10 cellular contexts compared by ENCODE assay signal in genomic region chrX:15269618-15270521, GRCh38. TPM values are rescaled to one million over a fixed set of nuclear protein-coding genes. Genes with fewer than 3 reads are reported as not detected.
DNase-seq lines count a peak whose midpoint lies in the region; ATAC-seq and TF ChIP-seq lines count a peak whose summit lies in the region.
"Had no signal": no experiment of that assay in that cellular context is flagged by ENCODE, and none has a peak within 500 bp of the region (broad histone marks: within the 10 kb centered on the region; RNA-seq: fewer than 3 reads in every experiment).

A gene with protein sequence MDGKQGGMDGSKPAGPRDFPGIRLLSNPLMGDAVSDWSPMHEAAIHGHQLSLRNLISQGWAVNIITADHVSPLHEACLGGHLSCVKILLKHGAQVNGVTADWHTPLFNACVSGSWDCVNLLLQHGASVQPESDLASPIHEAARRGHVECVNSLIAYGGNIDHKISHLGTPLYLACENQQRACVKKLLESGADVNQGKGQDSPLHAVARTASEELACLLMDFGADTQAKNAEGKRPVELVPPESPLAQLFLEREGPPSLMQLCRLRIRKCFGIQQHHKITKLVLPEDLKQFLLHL (minus strand): TSS chrX:15270083. CDS start chrX:15269874, 209 bp downstream.

- H3K27me3 Mint-ChIP-seq in CD4-positive, CD25-positive, alpha-beta regulatory T cell, result no peaks in the 10 kb centered on the region

- H3K9ac ChIP-seq in adipocyte (ENCODE audit: low read length) (no peak within 1 kb of the TSS), stomach smooth muscle (ENCODE audit: low read length in 2 of 2) (no peak within 1 kb of the TSS)

- H3K36me3 ChIP-seq in CD4-positive, CD25-positive, alpha-beta regulatory T cell (ENCODE audit: control insufficient read depth, insufficient read depth, low read length), result no peaks in the 10 kb centered on the region
- H3K36me3 ChIP-seq in adipocyte (ENCODE audit: control insufficient read depth, insufficient read depth, low read length, severe bottlenecking) (no peaks in the 10 kb centered on the region), stomach smooth muscle (ENCODE audit: control insufficient read depth in 2 of 2, insufficient read depth in 2 of 2, low read length in 2 of 2) (no peaks in the 10 kb centered on the region)

- peaks cover 0 to 7% (median 0%) of the 10 kb centered on the region in 4 donors for H3K4me1 Mint-ChIP-seq in CD4-positive, CD25-positive, alpha-beta regulatory T cell
- H3K4me1 Mint-ChIP-seq: immature natural killer cell had no signal

- no peak within 1 kb of the TSS for H3K27ac ChIP-seq in CD4-positive, CD25-positive, alpha-beta regulatory T cell (ENCODE audit: insufficient read depth, low read length, poor library complexity, severe bottlenecking)
- H3K27ac ChIP-seq in stomach smooth muscle (ENCODE audit: low read length), result no peak within 1 kb of the TSS
- H3K27ac ChIP-seq: HL-60 had no signal

- no peaks in the 10 kb centered on the region for H3K9me3 ChIP-seq in CD4-positive, CD25-positive, alpha-beta regulatory T cell (ENCODE audit: control insufficient read depth in 2 of 2, low read length in 2 of 2)
- H3K9me3 ChIP-seq in adipocyte (ENCODE audit: control insufficient read depth, low read length) (no peaks in the 10 kb centered on the region), stomach smooth muscle (ENCODE audit: control insufficient read depth in 2 of 2, low read length in 2 of 2) (no peaks in the 10 kb centered on the region)

- H3K4me3 ChIP-seq in CD4-positive, CD25-positive, alpha-beta regulatory T cell (ENCODE audit: low read depth, low read length), result no peak within 1 kb of the TSS
- H3K4me3 ChIP-seq in adipocyte (ENCODE audit: low read length) (peak within 1 kb of the TSS; percentile 53), stomach smooth muscle (ENCODE audit: low read length in 2 of 2) (peak within 1 kb of the TSS; percentile 31 to 55)

- CTCF ChIA-PET in GM10248 (lab: Yijun Ruan, JAX), result no interaction called here

- no peaks in the 10 kb centered on the region for H3K27me3 ChIP-seq in CD4-positive, CD25-positive, alpha-beta regulatory T cell (ENCODE audit: control insufficient read depth, insufficient read depth, low read length)
- H3K27me3 ChIP-seq in adipocyte (replicated peaks; ENCODE audit: control insufficient read depth, insufficient read depth, low read length), result peaks cover 1% of the 10 kb centered on the region
- H3K27me3 ChIP-seq in stomach smooth muscle (ENCODE audit: control insufficient read depth in 1 of 2, insufficient read depth in 2 of 2, low read length in 2 of 2), result peaks cover 0 to 4% of the 10 kb centered on the region in 2 donors

- peak in 2 of 3 donors; percentile 8 to 29 for DNase-seq in CD4-positive, CD25-positive, alpha-beta regulatory T cell
- DNase-seq in NCI-H226 (peak; percentile 74), adipocyte (ENCODE audit: low read depth) (peak; percentile 86), iPS-NIHi11 (ENCODE audit: low spot score) (peak; percentile 34), NCI-H1436 treated with DMSO at 0.1 percent for 48 hours (lab: John Stamatoyannopoulos, UW) (no peak), GM10248 (ENCODE audit: extremely low spot score) (no peak)

- H3K9me3 Mint-ChIP-seq in CD4-positive, CD25-positive, alpha-beta regulatory T cell, result peaks cover 0 to 2% (median 0%) of the 10 kb centered on the region in 7 donors
- H3K9me3 Mint-ChIP-seq: immature natural killer cell had no signal

- TF ChIP-seq CTCF in GM10248 (IDR thresholded peaks at IDR 0.05; ENCODE audit: control extremely low read depth, extremely low read depth, low read depth, missing control alignments), result no peak

- H3K36me3 Mint-ChIP-seq in CD4-positive, CD25-positive, alpha-beta regulatory T cell, result no peaks in the 10 kb centered on the region
- H3K36me3 Mint-ChIP-seq: immature natural killer cell had no signal

- POLR2A ChIA-PET in GM10248 (lab: Yijun Ruan, JAX), result no interaction called here

- H3K4me1 ChIP-seq in CD4-positive, CD25-positive, alpha-beta regulatory T cell (ENCODE audit: control insufficient read depth, insufficient read depth, low read length, poor library complexity, severe bottlenecking), result no peaks in the 10 kb centered on the region
- H3K4me1 ChIP-seq in adipocyte (ENCODE audit: control insufficient read depth, insufficient read depth, low read length) (peaks cover 9% of the 10 kb centered on the region), stomach smooth muscle (ENCODE audit: control insufficient read depth, insufficient read depth, low read length) (peaks cover 2% of the 10 kb centered on the region)

- ATAC-seq in CD4-positive, CD25-positive, alpha-beta regulatory T cell (ENCODE audit: low read depth in 2 of 2), result no peak
- peak; percentile 89 for ATAC-seq in GM18907 (IDR thresholded peaks at IDR 0.05; ENCODE audit: unreplicated experiment)

- H3K27ac Mint-ChIP-seq in CD4-positive, CD25-positive, alpha-beta regulatory T cell, result peak within 1 kb of the TSS; percentile 52 to 91 (median 53)
- H3K27ac Mint-ChIP-seq: immature natural killer cell had no signal

- peak within 1 kb of the TSS in 2 of 4 donors; percentile 49 to 75 for H3K4me3 Mint-ChIP-seq in CD4-positive, CD25-positive, alpha-beta regulatory T cell
- H3K4me3 Mint-ChIP-seq: immature natural killer cell had no signal

RNA-seq across cellular contexts. Expression of the gene that starts here (rescaled TPM):
- not detected for total RNA-seq in CD4-positive, CD25-positive, alpha-beta regulatory T cell
- polyA plus RNA-seq in CD4-positive, CD25-positive, alpha-beta regulatory T cell, result under 1 TPM in 2 of 4 donors, not detected in 2; 0.29 to 0.32 TPM

Comparison
In these comparisons a context has a peak if more than half of its experiments do, and no peak if none do; other contexts are left out.
1. Peak in DNase-seq in CD4-positive, CD25-positive, alpha-beta regulatory T cell; RNA of the gene not detected or under 1 TPM.
2. DNase-seq: peak in NCI-H226 (single experiment), adipocyte (single experiment) and iPS-NIHi11 (single experiment); none in NCI-H1436 treated with DMSO at 0.1 percent for 48 hours (single experiment) and GM10248 (single experiment).